1 cellular context compared by ENCODE assay signal in the genomic region with DNA sequence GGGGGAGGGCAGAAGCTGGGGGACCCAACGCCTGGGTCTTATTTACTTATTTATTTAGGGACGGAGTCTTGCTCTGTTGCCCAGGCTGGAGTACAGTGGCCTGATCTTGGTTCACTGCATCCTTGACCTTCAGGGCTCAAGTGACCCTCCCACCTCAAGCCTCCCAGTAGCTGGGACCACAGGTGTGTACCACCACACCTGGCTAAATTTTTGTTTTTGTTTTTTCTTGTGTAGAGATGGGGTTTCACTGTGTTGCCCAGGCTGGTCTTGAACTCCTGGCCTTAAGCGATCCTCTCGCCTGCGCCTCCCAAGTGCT.
TF ChIP-seq lines count a peak whose summit lies in the region.

No MANE protein-coding gene starts in this region.

TF ChIP-seq in H1, 55 proteins besides CTCF, POLR2A, EP300 and RAD21:
- TF ChIP-seq BACH1 (IDR thresholded peaks at IDR 0.05; ENCODE audit: low read length): no peak
- 0 out of 4 replicates have a peak, but pooled peaks of 1 of the 2 experiments have one; percentile 9 for TF ChIP-seq HDAC2 (IDR thresholded peaks at IDR 0.05; ENCODE audit: borderline replicate concordance in 1 of 2, low read depth in 2 of 2, low read length in 2 of 2)
